In genomic region chr4:77156912-77157858, GRCh38 we compare ENCODE assay signal across 8 cellular contexts. TPM values are rescaled to one million over a fixed set of nuclear protein-coding genes. Genes with fewer than 3 reads are reported as not detected.
A peak's percentile ranks its signal among the peaks of the same experiment; 100 is the strongest.
DNase-seq lines count a peak whose midpoint lies in the region; ATAC-seq and TF ChIP-seq lines count a peak whose summit lies in the region.

CCNG2 (plus strand) TSS chr4:77157207; CDS start chr4:77158533, 1,326 bp downstream.

- H3K36me3 ChIP-seq in HEK293 (ENCODE audit: control insufficient read depth in 2 of 2, insufficient read depth in 1 of 2, low read length in 2 of 2) (peaks cover 10 to 38% of the 10 kb centered on the region in 2 experiments), adrenal gland (replicated peaks in 1 of 2) (peaks cover 0 to 33% of the 10 kb centered on the region in 2 donors), rectal smooth muscle tissue (ENCODE audit: control insufficient read depth, insufficient read depth, low read length) (peaks cover 11% of the 10 kb centered on the region), uterus (no peaks in the 10 kb centered on the region)

- intact Hi-C loops in adrenal gland (cut with DNase I) (loop anchor here (10.0 kb wide), 2 partner anchors 62 to 72 kb away; no protein-coding TSS in a partner anchor), left ventricle myocardium superior (cut with micrococcal nuclease) (loop anchor here (10.0 kb wide), 1 partner anchor 52 kb away; no protein-coding TSS in a partner anchor), uterus (cut with DNase I; ENCODE audit: low total_unique reads) (loop anchor here (2.0 kb wide), 1 partner anchor 80 kb away; no protein-coding TSS in a partner anchor)

- 0 out of 2 replicates have a peak, but pooled peaks have one; percentile 10 for TF ChIP-seq CTCF in HEK293 (tag by site-specific recombination; IDR thresholded peaks at IDR 0.05)
- peak in 2 of 6 experiments; percentile 28 to 34 for TF ChIP-seq CTCF in adrenal gland (IDR thresholded peaks at IDR 0.05)
- no peak for TF ChIP-seq CTCF in uterus (IDR thresholded peaks at IDR 0.05)

- H3K27me3 ChIP-seq in adrenal gland, result no peaks in the 10 kb centered on the region
- no peaks in the 10 kb centered on the region for H3K27me3 ChIP-seq in rectal smooth muscle tissue (ENCODE audit: control insufficient read depth, insufficient read depth, low read length)
- no peaks in the 10 kb centered on the region for H3K27me3 ChIP-seq in uterus

- CTCF ChIA-PET in HEK293 (lab: Yijun Ruan, JAX), result interaction anchor here (0.7 kb wide), 4 partner anchors 81 to 315 kb away, joined by 3 to 4 read pairs (median 3); partner anchors contain the start of gene CCNI

- H3K9ac ChIP-seq in rectal smooth muscle tissue (ENCODE audit: low read length), result peak within 1 kb of the TSS; percentile 63

- ATAC-seq in left ventricle myocardium superior, result peak; percentile 62

- H3K4me1 ChIP-seq in HEK293 (ENCODE audit: control insufficient read depth, insufficient read depth, low read length) (no peaks in the 10 kb centered on the region), adrenal gland (replicated peaks in 1 of 2) (peaks cover 7 to 28% of the 10 kb centered on the region in 2 donors), rectal smooth muscle tissue (ENCODE audit: control insufficient read depth, insufficient read depth, low read length) (peaks cover 2% of the 10 kb centered on the region), uterus (peaks cover 0 to 5% of the 10 kb centered on the region in 2 donors)

- POLR2A ChIA-PET in HEK293 (lab: Yijun Ruan, JAX), result interaction anchor here (0.6 to 3.6 kb wide), 4 partner anchors 12 to 82 kb away, joined by 3 to 19 read pairs (median 5); partner anchors contain the start of gene CCNI

- TF ChIP-seq POLR2A in adrenal gland (IDR thresholded peaks at IDR 0.05), result peak; percentile 47 to 57
- peak; percentile 70 to 86 for TF ChIP-seq POLR2A in uterus (IDR thresholded peaks at IDR 0.05)

- H3K9me3 ChIP-seq in HEK293 (ENCODE audit: control insufficient read depth, insufficient read depth, low read depth, low read length), result no peaks in the 10 kb centered on the region
- no peaks in the 10 kb centered on the region for H3K9me3 ChIP-seq in adrenal gland (replicated peaks in 1 of 3)
- no peaks in the 10 kb centered on the region for H3K9me3 ChIP-seq in uterus

- H3K4me3 ChIP-seq in HEK293 (ENCODE audit: low read depth, low read length) (peak within 1 kb of the TSS; percentile 92), adrenal gland (peak within 1 kb of the TSS; percentile 56 to 97 (median 80)), rectal smooth muscle tissue (ENCODE audit: low read length) (peak within 1 kb of the TSS; percentile 99), uterus (peak within 1 kb of the TSS; percentile 78 to 91)

- DNase-seq in GF-D8 (lab: John Stamatoyannopoulos, UW), result peak; percentile 70
- peak; percentile 84 for DNase-seq in NCI-H1048 (lab: John Stamatoyannopoulos, UW)
- peak; percentile 41 to 87 (median 75) for DNase-seq in T-helper 1 cell
- peak; percentile 80 to 90 (median 86) for DNase-seq in adrenal gland
- DNase-seq in left ventricle myocardium superior, result peak; percentile 88
- DNase-seq in uterus, result peak; percentile 87 to 91

- H3K27ac ChIP-seq in HEK293 (ENCODE audit: extremely low read depth, low read depth, low read length), result peak within 1 kb of the TSS; percentile 97
- H3K27ac ChIP-seq in adrenal gland, result peak within 1 kb of the TSS; percentile 67 to 95 (median 86)
- peak within 1 kb of the TSS; percentile 87 for H3K27ac ChIP-seq in rectal smooth muscle tissue (ENCODE audit: low read depth, low read length)
- peak within 1 kb of the TSS; percentile 91 to 94 for H3K27ac ChIP-seq in uterus

- 0 to 1% (median 0%) methylated on average over 19 to 94 of the region's 94 CpGs for WGBS in adrenal gland, 4 donors

TF ChIP-seq in HEK293, 187 proteins besides CTCF, POLR2A, EP300 and RAD21 (continues in another document):
- TF ChIP-seq ZNF114 (tag by site-specific recombination; IDR thresholded peaks at IDR 0.05) (no peak), ZFP3 (tag by site-specific recombination; IDR thresholded peaks at IDR 0.05; ENCODE audit: low read depth) (no peak), ZBTB48 (tag by site-specific recombination; IDR thresholded peaks at IDR 0.05) (peak; percentile 97), TCF7L2 (IDR thresholded peaks at IDR 0.05; ENCODE audit: borderline replicate concordance, low read depth, low read length) (peak; percentile 72), ZNF501 (tag by site-specific recombination; IDR thresholded peaks at IDR 0.05) (peak; percentile 93), KLF16 (tag by site-specific recombination; IDR thresholded peaks at IDR 0.05) (peak; percentile 99), SP7 (tag by site-specific recombination; IDR thresholded peaks at IDR 0.05) (peak; percentile 95), ZNF692 (tag by site-specific recombination; IDR thresholded peaks at IDR 0.05) (peak; percentile 73), ZNF302 (tag by site-specific recombination; IDR thresholded peaks at IDR 0.05; ENCODE audit: low read depth) (no peak), BCL6B (tag by site-specific recombination; IDR thresholded peaks at IDR 0.05) (no peak), ZNF138 (tag by site-specific recombination; IDR thresholded peaks at IDR 0.05; ENCODE audit: borderline replicate concordance) (no peak), GLI4 (tag by site-specific recombination; IDR thresholded peaks at IDR 0.05) (no peak), ZNF785 (tag by site-specific recombination; IDR thresholded peaks at IDR 0.05) (no peak; the same call in 1 of the 2 replicates), ZNF555 (tag by site-specific recombination; conservative IDR thresholded peaks at IDR 0.05) (no peak), ZNF248 (tag by site-specific recombination; IDR thresholded peaks at IDR 0.05) (no peak), ZNF529 (tag by site-specific recombination; IDR thresholded peaks at IDR 0.05; ENCODE audit: insufficient replicate concordance) (no peak), ZSCAN23 (tag by site-specific recombination; IDR thresholded peaks at IDR 0.05) (peak; percentile 75; the same call in 1 of the 2 replicates), ZNF350 (tag by site-specific recombination; IDR thresholded peaks at IDR 0.05) (peak; percentile 87), ZBTB49 (tag by site-specific recombination; IDR thresholded peaks at IDR 0.05; ENCODE audit: low read depth) (no peak)
- TF ChIP-seq, protein P1, sequence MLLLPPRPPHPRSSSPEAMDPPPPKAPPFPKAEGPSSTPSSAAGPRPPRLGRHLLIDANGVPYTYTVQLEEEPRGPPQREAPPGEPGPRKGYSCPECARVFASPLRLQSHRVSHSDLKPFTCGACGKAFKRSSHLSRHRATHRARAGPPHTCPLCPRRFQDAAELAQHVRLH (tag by site-specific recombination; IDR thresholded peaks at IDR 0.05), result peak; percentile 83
- TF ChIP-seq, protein P2, sequence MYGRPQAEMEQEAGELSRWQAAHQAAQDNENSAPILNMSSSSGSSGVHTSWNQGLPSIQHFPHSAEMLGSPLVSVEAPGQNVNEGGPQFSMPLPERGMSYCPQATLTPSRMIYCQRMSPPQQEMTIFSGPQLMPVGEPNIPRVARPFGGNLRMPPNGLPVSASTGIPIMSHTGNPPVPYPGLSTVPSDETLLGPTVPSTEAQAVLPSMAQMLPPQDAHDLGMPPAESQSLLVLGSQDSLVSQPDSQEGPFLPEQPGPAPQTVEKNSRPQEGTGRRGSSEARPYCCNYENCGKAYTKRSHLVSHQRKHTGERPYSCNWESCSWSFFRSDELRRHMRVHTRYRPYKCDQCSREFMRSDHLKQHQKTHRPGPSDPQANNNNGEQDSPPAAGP (tag by site-specific recombination; IDR thresholded peaks at IDR 0.05), result peak; percentile 93

RNA-seq across cellular contexts. Expression of gene CCNG2, which starts in this region (rescaled TPM):
- total RNA-seq in adrenal gland, result 10 to 100 TPM in 7 of 8 donors, 1 to 10 TPM in 1; 8.5 to 69.2 (median 28.1) TPM
- polyA plus RNA-seq in adrenal gland, result 10 to 100 TPM in 1 of 3 donors, 1 to 10 TPM in 2; 5.4 to 20.8 (median 9.9) TPM
- total RNA-seq in left ventricle myocardium superior, result 10.3 TPM
- 10 to 100 TPM; 21.3 to 67.0 (median 28.7) TPM for total RNA-seq in uterus

Comparison
In these comparisons a context has a peak if more than half of its experiments do, and no peak if none do; other contexts are left out.
1. Peak in every context shown above with its lines: DNase-seq, ATAC-seq, H3K4me3 ChIP-seq and H3K27ac ChIP-seq.